1 cellular context compared by ENCODE assay signal in the genomic region with DNA sequence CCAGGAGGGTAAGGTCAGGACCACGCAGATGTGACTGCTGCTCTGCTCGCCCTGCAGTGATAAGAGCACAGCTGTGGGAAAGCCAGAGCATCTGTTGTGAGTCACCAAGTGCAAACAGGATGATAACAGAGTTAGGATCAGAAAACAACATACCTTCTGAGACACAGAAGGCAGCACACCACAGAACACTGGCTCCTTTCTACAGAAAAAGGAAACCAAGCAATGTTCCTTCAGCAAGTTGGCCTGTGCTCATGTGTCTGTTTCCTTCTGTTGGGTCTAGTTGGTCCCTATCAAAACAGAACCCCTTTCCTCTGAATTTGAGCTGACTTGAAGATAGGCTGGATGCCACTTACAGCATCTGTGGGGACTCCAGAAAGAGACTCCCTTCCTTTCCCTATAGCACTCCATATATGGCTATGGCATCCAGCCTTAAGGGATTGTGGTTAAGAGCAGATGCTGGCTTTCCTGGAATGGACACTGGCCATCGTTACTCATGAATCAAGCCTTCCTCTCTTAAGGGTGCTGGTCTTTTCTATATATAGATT.
TF ChIP-seq lines count a peak whose summit lies in the region.

No MANE protein-coding gene starts in this region.

TF ChIP-seq in K562, 482 proteins besides CTCF, POLR2A, EP300 and RAD21 (continued from another document and continues in another):
- TF ChIP-seq, protein P1, sequence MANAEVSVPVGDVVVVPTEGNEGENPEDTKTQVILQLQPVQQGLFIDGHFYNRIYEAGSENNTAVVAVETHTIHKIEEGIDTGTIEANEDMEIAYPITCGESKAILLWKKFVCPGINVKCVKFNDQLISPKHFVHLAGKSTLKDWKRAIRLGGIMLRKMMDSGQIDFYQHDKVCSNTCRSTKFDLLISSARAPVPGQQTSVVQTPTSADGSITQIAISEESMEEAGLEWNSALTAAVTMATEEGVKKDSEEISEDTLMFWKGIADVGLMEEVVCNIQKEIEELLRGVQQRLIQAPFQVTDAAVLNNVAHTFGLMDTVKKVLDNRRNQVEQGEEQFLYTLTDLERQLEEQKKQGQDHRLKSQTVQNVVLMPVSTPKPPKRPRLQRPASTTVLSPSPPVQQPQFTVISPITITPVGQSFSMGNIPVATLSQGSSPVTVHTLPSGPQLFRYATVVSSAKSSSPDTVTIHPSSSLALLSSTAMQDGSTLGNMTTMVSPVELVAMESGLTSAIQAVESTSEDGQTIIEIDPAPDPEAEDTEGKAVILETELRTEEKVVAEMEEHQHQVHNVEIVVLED (CRISPR knock-in tag; IDR thresholded peaks at IDR 0.05) = no peak
- TF ChIP-seq, protein P2, sequence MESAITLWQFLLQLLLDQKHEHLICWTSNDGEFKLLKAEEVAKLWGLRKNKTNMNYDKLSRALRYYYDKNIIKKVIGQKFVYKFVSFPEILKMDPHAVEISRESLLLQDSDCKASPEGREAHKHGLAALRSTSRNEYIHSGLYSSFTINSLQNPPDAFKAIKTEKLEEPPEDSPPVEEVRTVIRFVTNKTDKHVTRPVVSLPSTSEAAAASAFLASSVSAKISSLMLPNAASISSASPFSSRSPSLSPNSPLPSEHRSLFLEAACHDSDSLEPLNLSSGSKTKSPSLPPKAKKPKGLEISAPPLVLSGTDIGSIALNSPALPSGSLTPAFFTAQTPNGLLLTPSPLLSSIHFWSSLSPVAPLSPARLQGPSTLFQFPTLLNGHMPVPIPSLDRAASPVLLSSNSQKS (CRISPR knock-in tag; IDR thresholded peaks at IDR 0.05) = no peak
- TF ChIP-seq POLR2G (IDR thresholded peaks at IDR 0.05; ENCODE audit: low read depth, low read length) (no peak), PHB (CRISPR knock-in tag; IDR thresholded peaks at IDR 0.05) (no peak), CREB1 (IDR thresholded peaks at IDR 0.05) (no peak), CREB1 (CRISPR knock-in tag; IDR thresholded peaks at IDR 0.05) (no peak), HSF4 (CRISPR knock-in tag; IDR thresholded peaks at IDR 0.05; ENCODE audit: borderline replicate concordance) (no peak), SIX5 (IDR thresholded peaks at IDR 0.05; ENCODE audit: borderline replicate concordance in 1 of 2, insufficient read depth in 1 of 2, low read depth in 1 of 2, low read length in 2 of 2) (no peak), POLR3A (IDR thresholded peaks at IDR 0.05; ENCODE audit: borderline replicate concordance, extremely low read depth, insufficient read depth, insufficient read length) (no peak), NFIC (IDR thresholded peaks at IDR 0.05) (peak; percentile 96), MAFK (IDR thresholded peaks at IDR 0.05; ENCODE audit: low read length) (no peak), MTF1 (CRISPR knock-in tag; IDR thresholded peaks at IDR 0.05; ENCODE audit: borderline replicate concordance) (no peak), KAT7 (CRISPR knock-in tag; IDR thresholded peaks at IDR 0.05; ENCODE audit: borderline replicate concordance) (no peak), PHB2 (IDR thresholded peaks at IDR 0.05; ENCODE audit: low read depth) (peak; percentile 82), ZNF253 (CRISPR knock-in tag; conservative IDR thresholded peaks at IDR 0.05) (no peak), ZKSCAN1 (IDR thresholded peaks at IDR 0.05; ENCODE audit: low read depth, low read length) (no peak), EGR1 (conservative IDR thresholded peaks at IDR 0.05) (0 out of 2 replicates have a peak, but pooled peaks have one; percentile 19), TFAM (CRISPR knock-in tag; conservative IDR thresholded peaks at IDR 0.05) (no peak), IRF2 (CRISPR knock-in tag; IDR thresholded peaks at IDR 0.05) (no peak), XRCC4 (IDR thresholded peaks at IDR 0.05; ENCODE audit: extremely low read depth, insufficient read depth, insufficient read length) (no peak), ZNF431 (CRISPR knock-in tag; IDR thresholded peaks at IDR 0.05) (no peak), ZNF766 (CRISPR knock-in tag; conservative IDR thresholded peaks at IDR 0.05) (peak; percentile 83), CXXC5 (CRISPR knock-in tag; IDR thresholded peaks at IDR 0.05) (peak; percentile 28; the same call in 1 of the 2 replicates), NUFIP1 (IDR thresholded peaks at IDR 0.05; ENCODE audit: partially characterized antibody) (no peak), HDAC3 (IDR thresholded peaks at IDR 0.05; ENCODE audit: borderline replicate concordance, partially characterized antibody) (peak; percentile 76), ZNF561 (CRISPR knock-in tag; conservative IDR thresholded peaks at IDR 0.05) (no peak), JUNB (CRISPR knock-in tag; conservative IDR thresholded peaks at IDR 0.05) (no peak), SNIP1 (IDR thresholded peaks at IDR 0.05; ENCODE audit: low read depth) (no peak), HMG20A (CRISPR knock-in tag; conservative IDR thresholded peaks at IDR 0.05) (no peak), CBFA2T3 (IDR thresholded peaks at IDR 0.05) (peak; percentile 99), MCM5 (IDR thresholded peaks at IDR 0.05; ENCODE audit: low read depth) (no peak), ZBTB17 (CRISPR knock-in tag; IDR thresholded peaks at IDR 0.05) (peak; percentile 63; the same call in 1 of the 2 replicates)
- TF ChIP-seq, protein P3, sequence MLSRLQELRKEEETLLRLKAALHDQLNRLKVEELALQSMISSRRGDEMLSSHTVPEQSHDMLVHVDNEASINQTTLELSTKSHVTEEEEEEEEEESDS (CRISPR knock-in tag; IDR thresholded peaks at IDR 0.05) = no peak
- TF ChIP-seq, protein P4, sequence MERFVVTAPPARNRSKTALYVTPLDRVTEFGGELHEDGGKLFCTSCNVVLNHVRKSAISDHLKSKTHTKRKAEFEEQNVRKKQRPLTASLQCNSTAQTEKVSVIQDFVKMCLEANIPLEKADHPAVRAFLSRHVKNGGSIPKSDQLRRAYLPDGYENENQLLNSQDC (CRISPR knock-in tag; IDR thresholded peaks at IDR 0.05) = no peak
- TF ChIP-seq, protein P5, sequence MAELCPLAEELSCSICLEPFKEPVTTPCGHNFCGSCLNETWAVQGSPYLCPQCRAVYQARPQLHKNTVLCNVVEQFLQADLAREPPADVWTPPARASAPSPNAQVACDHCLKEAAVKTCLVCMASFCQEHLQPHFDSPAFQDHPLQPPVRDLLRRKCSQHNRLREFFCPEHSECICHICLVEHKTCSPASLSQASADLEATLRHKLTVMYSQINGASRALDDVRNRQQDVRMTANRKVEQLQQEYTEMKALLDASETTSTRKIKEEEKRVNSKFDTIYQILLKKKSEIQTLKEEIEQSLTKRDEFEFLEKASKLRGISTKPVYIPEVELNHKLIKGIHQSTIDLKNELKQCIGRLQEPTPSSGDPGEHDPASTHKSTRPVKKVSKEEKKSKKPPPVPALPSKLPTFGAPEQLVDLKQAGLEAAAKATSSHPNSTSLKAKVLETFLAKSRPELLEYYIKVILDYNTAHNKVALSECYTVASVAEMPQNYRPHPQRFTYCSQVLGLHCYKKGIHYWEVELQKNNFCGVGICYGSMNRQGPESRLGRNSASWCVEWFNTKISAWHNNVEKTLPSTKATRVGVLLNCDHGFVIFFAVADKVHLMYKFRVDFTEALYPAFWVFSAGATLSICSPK (IDR thresholded peaks at IDR 0.05; ENCODE audit: borderline replicate concordance) = no peak
- TF ChIP-seq, protein P6, sequence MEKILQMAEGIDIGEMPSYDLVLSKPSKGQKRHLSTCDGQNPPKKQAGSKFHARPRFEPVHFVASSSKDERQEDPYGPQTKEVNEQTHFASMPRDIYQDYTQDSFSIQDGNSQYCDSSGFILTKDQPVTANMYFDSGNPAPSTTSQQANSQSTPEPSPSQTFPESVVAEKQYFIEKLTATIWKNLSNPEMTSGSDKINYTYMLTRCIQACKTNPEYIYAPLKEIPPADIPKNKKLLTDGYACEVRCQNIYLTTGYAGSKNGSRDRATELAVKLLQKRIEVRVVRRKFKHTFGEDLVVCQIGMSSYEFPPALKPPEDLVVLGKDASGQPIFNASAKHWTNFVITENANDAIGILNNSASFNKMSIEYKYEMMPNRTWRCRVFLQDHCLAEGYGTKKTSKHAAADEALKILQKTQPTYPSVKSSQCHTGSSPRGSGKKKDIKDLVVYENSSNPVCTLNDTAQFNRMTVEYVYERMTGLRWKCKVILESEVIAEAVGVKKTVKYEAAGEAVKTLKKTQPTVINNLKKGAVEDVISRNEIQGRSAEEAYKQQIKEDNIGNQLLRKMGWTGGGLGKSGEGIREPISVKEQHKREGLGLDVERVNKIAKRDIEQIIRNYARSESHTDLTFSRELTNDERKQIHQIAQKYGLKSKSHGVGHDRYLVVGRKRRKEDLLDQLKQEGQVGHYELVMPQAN (IDR thresholded peaks at IDR 0.05; ENCODE audit: borderline replicate concordance) = no peak
- TF ChIP-seq, protein P7, sequence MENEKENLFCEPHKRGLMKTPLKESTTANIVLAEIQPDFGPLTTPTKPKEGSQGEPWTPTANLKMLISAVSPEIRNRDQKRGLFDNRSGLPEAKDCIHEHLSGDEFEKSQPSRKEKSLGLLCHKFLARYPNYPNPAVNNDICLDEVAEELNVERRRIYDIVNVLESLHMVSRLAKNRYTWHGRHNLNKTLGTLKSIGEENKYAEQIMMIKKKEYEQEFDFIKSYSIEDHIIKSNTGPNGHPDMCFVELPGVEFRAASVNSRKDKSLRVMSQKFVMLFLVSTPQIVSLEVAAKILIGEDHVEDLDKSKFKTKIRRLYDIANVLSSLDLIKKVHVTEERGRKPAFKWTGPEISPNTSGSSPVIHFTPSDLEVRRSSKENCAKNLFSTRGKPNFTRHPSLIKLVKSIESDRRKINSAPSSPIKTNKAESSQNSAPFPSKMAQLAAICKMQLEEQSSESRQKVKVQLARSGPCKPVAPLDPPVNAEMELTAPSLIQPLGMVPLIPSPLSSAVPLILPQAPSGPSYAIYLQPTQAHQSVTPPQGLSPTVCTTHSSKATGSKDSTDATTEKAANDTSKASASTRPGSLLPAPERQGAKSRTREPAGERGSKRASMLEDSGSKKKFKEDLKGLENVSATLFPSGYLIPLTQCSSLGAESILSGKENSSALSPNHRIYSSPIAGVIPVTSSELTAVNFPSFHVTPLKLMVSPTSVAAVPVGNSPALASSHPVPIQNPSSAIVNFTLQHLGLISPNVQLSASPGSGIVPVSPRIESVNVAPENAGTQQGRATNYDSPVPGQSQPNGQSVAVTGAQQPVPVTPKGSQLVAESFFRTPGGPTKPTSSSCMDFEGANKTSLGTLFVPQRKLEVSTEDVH (IDR thresholded peaks at IDR 0.05; ENCODE audit: low read depth, partially characterized antibody) = no peak
- TF ChIP-seq, protein P8, sequence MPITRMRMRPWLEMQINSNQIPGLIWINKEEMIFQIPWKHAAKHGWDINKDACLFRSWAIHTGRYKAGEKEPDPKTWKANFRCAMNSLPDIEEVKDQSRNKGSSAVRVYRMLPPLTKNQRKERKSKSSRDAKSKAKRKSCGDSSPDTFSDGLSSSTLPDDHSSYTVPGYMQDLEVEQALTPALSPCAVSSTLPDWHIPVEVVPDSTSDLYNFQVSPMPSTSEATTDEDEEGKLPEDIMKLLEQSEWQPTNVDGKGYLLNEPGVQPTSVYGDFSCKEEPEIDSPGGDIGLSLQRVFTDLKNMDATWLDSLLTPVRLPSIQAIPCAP (CRISPR knock-in tag; IDR thresholded peaks at IDR 0.05; ENCODE audit: borderline replicate concordance) = no peak
- TF ChIP-seq, protein P9, sequence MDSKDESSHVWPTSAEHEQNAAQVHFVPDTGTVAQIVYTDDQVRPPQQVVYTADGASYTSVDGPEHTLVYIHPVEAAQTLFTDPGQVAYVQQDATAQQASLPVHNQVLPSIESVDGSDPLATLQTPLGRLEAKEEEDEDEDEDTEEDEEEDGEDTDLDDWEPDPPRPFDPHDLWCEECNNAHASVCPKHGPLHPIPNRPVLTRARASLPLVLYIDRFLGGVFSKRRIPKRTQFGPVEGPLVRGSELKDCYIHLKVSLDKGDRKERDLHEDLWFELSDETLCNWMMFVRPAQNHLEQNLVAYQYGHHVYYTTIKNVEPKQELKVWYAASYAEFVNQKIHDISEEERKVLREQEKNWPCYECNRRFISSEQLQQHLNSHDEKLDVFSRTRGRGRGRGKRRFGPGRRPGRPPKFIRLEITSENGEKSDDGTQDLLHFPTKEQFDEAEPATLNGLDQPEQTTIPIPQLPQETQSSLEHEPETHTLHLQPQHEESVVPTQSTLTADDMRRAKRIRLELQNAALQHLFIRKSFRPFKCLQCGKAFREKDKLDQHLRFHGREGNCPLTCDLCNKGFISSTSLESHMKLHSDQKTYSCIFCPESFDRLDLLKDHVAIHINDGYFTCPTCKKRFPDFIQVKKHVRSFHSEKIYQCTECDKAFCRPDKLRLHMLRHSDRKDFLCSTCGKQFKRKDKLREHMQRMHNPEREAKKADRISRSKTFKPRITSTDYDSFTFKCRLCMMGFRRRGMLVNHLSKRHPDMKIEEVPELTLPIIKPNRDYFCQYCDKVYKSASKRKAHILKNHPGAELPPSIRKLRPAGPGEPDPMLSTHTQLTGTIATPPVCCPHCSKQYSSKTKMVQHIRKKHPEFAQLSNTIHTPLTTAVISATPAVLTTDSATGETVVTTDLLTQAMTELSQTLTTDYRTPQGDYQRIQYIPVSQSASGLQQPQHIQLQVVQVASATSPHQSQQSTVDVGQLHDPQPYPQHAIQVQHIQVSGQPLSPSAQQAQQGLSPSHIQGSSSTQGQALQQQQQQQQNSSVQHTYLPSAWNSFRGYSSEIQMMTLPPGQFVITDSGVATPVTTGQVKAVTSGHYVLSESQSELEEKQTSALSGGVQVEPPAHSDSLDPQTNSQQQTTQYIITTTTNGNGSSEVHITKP (IDR thresholded peaks at IDR 0.05; ENCODE audit: partially characterized antibody) = no peak
- TF ChIP-seq, protein P10, sequence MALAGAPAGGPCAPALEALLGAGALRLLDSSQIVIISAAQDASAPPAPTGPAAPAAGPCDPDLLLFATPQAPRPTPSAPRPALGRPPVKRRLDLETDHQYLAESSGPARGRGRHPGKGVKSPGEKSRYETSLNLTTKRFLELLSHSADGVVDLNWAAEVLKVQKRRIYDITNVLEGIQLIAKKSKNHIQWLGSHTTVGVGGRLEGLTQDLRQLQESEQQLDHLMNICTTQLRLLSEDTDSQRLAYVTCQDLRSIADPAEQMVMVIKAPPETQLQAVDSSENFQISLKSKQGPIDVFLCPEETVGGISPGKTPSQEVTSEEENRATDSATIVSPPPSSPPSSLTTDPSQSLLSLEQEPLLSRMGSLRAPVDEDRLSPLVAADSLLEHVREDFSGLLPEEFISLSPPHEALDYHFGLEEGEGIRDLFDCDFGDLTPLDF (CRISPR knock-in tag; IDR thresholded peaks at IDR 0.05) = no peak
- TF ChIP-seq, protein P11, sequence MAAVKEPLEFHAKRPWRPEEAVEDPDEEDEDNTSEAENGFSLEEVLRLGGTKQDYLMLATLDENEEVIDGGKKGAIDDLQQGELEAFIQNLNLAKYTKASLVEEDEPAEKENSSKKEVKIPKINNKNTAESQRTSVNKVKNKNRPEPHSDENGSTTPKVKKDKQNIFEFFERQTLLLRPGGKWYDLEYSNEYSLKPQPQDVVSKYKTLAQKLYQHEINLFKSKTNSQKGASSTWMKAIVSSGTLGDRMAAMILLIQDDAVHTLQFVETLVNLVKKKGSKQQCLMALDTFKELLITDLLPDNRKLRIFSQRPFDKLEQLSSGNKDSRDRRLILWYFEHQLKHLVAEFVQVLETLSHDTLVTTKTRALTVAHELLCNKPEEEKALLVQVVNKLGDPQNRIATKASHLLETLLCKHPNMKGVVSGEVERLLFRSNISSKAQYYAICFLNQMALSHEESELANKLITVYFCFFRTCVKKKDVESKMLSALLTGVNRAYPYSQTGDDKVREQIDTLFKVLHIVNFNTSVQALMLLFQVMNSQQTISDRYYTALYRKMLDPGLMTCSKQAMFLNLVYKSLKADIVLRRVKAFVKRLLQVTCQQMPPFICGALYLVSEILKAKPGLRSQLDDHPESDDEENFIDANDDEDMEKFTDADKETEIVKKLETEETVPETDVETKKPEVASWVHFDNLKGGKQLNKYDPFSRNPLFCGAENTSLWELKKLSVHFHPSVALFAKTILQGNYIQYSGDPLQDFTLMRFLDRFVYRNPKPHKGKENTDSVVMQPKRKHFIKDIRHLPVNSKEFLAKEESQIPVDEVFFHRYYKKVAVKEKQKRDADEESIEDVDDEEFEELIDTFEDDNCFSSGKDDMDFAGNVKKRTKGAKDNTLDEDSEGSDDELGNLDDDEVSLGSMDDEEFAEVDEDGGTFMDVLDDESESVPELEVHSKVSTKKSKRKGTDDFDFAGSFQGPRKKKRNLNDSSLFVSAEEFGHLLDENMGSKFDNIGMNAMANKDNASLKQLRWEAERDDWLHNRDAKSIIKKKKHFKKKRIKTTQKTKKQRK (IDR thresholded peaks at IDR 0.05; ENCODE audit: borderline replicate concordance, low read depth, low read length) = no peak
